Comparison of ENCODE assay signal across 19 cellular contexts in the genomic region with DNA sequence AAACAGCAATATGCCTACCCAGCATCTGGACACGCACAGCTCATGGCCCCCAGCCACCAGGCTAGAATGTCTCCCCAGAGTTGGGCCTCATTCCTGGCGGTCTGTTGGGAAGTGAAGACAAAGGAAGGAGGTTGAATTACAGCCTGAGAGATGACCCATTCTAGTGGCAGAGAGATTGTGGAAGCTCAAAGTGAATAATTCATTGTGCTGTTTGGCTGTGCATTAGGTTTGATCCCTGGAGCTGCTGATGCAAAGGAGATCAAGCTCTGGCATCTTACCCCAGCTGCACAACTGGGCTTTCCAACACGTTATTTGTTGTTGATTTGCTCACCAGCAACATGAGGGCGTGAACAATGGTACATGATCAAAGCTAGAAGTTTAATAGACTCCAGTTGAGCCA.
DNase-seq lines count a peak whose midpoint lies in the region; ATAC-seq and TF ChIP-seq lines count a peak whose summit lies in the region.
"Had no signal": no experiment of that assay in that cellular context is flagged by ENCODE, and none has a peak within 500 bp of the region (broad histone marks: within the 10 kb centered on the region; RNA-seq: fewer than 3 reads in every experiment).

No MANE protein-coding gene starts in this region.

- no peak overlapping the region for H3K4me3 Mint-ChIP-seq in nephron
- H3K4me3 Mint-ChIP-seq: B cell; CD4-positive, CD25-positive, alpha-beta regulatory T cell; CD8-positive, alpha-beta T cell had no signal

- H3K9me3 Mint-ChIP-seq in nephron = no peaks in the 10 kb centered on the region
- H3K9me3 Mint-ChIP-seq: CD4-positive, CD25-positive, alpha-beta regulatory T cell; CD8-positive, alpha-beta T cell had no signal

- no peak for TF ChIP-seq CTCF in fibroblast of the aortic adventitia (IDR thresholded peaks at IDR 0.05; ENCODE audit: insufficient read depth, low read length)
- TF ChIP-seq CTCF in nephron (IDR thresholded peaks at IDR 0.05; ENCODE audit: unreplicated experiment in 3 of 3) = no peak

- ATAC-seq in HG03439 (IDR thresholded peaks at IDR 0.05; ENCODE audit: unreplicated experiment) = no peak
- ATAC-seq: CD8-positive, alpha-beta T cell; GM12878 had no signal

- no peak overlapping the region for H3K4me3 ChIP-seq in fibroblast of the aortic adventitia (ENCODE audit: low read depth, low read length)
- H3K4me3 ChIP-seq: BLaER1, GM12878, GM23248 had no signal

- H3K36me3 Mint-ChIP-seq in nephron (ENCODE audit: low read depth) = no peaks in the 10 kb centered on the region
- H3K36me3 Mint-ChIP-seq: CD4-positive, CD25-positive, alpha-beta regulatory T cell; CD8-positive, alpha-beta T cell had no signal

- no peaks in the 10 kb centered on the region for H3K27me3 Mint-ChIP-seq in nephron (ENCODE audit: low read depth)
- H3K27me3 Mint-ChIP-seq: CD4-positive, CD25-positive, alpha-beta regulatory T cell had no signal

- H3K27ac Mint-ChIP-seq in nephron = peak overlapping the region in 2 of 3 experiments; percentile 71 to 88
- H3K27ac Mint-ChIP-seq: B cell; CD4-positive, CD25-positive, alpha-beta regulatory T cell; CD8-positive, alpha-beta T cell had no signal

- DNase-seq in NCI-H1092 treated with DMSO at 0.1 percent for 48 hours (lab: John Stamatoyannopoulos, UW) (peak; percentile 32), NCI-H1092 (lab: John Stamatoyannopoulos, UW) (no peak), fibroblast of the aortic adventitia (ENCODE audit: low read depth) (peak; percentile 68), NCI-H524 (lab: John Stamatoyannopoulos, UW) (no peak), RKO (ENCODE audit: low spot score) (no peak)
- DNase-seq: CD4-positive, CD25-positive, alpha-beta regulatory T cell; CD8-positive, alpha-beta T cell; DMS 273 treated with DMSO at 0.1 percent for 48 hours; DMS79; EL; GDM1; GM23248; H7; HCEC 1CT had no signal

- peaks cover 23% of the 10 kb centered on the region for H3K4me1 Mint-ChIP-seq in nephron
- H3K4me1 Mint-ChIP-seq: B cell; CD4-positive, CD25-positive, alpha-beta regulatory T cell had no signal

Comparison
In these comparisons a context has a peak if more than half of its experiments do, and no peak if none do; other contexts are left out.
1. DNase-seq: peak in NCI-H1092 treated with DMSO at 0.1 percent for 48 hours (single experiment) and fibroblast of the aortic adventitia (single experiment); none in NCI-H1092 (single experiment), NCI-H524 (0 of 2) and RKO (single experiment).